10 cellular contexts compared by ENCODE assay signal in genomic region chr10:100654835-100655759, GRCh38.
DNase-seq lines count a peak whose midpoint lies in the region; ATAC-seq and TF ChIP-seq lines count a peak whose summit lies in the region.
"Had no signal": no experiment of that assay in that cellular context is flagged by ENCODE, and none has a peak within 500 bp of the region (broad histone marks: within the 10 kb centered on the region; RNA-seq: fewer than 3 reads in every experiment).

No MANE protein-coding gene starts in this region.

- peaks cover 24% of the 10 kb centered on the region for H3K4me1 ChIP-seq in ectodermal cell (ENCODE audit: control insufficient read depth, insufficient read depth, low read length)
- peaks cover 2% of the 10 kb centered on the region in 2 experiments for H3K4me1 ChIP-seq in trophoblast cell (ENCODE audit: control insufficient read depth in 1 of 2, insufficient read depth in 2 of 2, low read length in 2 of 2)
- peaks cover 0 to 17% of the 10 kb centered on the region in 2 donors for H3K4me1 ChIP-seq in thyroid gland

- H3K36me3 ChIP-seq in H7 (replicated peaks; ENCODE audit: control insufficient read depth, insufficient read depth, low read length) (no peaks in the 10 kb centered on the region), ectodermal cell (ENCODE audit: control insufficient read depth, insufficient read depth, low read length) (no peaks in the 10 kb centered on the region), trophoblast cell (ENCODE audit: control insufficient read depth in 1 of 2, insufficient read depth in 2 of 2, low read length in 2 of 2) (no peaks in the 10 kb centered on the region), thyroid gland (no peaks in the 10 kb centered on the region)
- H3K36me3 ChIP-seq: pancreas, upper lobe of left lung had no signal

- H3K23ac ChIP-seq in trophoblast cell (ENCODE audit: low read length): no peak overlapping the region

- no peaks in the 10 kb centered on the region for H3K79me2 ChIP-seq in trophoblast cell (ENCODE audit: control insufficient read depth, insufficient read depth, low read length, poor library complexity)

- TF ChIP-seq CTCF in thyroid gland (IDR thresholded peaks at IDR 0.05): no peak

- DNase-seq in H7: peak; percentile 88
- no peak for DNase-seq in trophoblast cell
- DNase-seq in posterior vena cava (ENCODE audit: low spot score): no peak
- DNase-seq in thyroid gland: no peak

- no peak overlapping the region for H2AK5ac ChIP-seq in trophoblast cell (ENCODE audit: low read length)

- H4K8ac ChIP-seq in trophoblast cell (ENCODE audit: low read depth, low read length): no peak overlapping the region

- intact Hi-C loops in posterior vena cava (cut with DNase I) (no loop called here), thyroid gland (cut with DNase I) (no loop called here)

- no peak for TF ChIP-seq POLR2A in thyroid gland (IDR thresholded peaks at IDR 0.05)

- peak; percentile 26; the same call in 2 of the 3 replicates for ATAC-seq in SK-N-SH treated with all-trans-retinoic acid at 6 μM for 48 hours
- ATAC-seq in GM21367 (IDR thresholded peaks at IDR 0.05; ENCODE audit: unreplicated experiment): no peak
- no peak for ATAC-seq in HG02798 (IDR thresholded peaks at IDR 0.05; ENCODE audit: poor library complexity, unreplicated experiment)

- no peaks in the 10 kb centered on the region for H3K9me3 ChIP-seq in ectodermal cell (ENCODE audit: control insufficient read depth, low read length)
- H3K9me3 ChIP-seq in trophoblast cell (ENCODE audit: insufficient read depth, low read depth, low read length): peaks cover 12% of the 10 kb centered on the region
- H3K9me3 ChIP-seq in thyroid gland: no peaks in the 10 kb centered on the region
- H3K9me3 ChIP-seq: pancreas, upper lobe of left lung had no signal

- no peak overlapping the region for H2BK5ac ChIP-seq in trophoblast cell (ENCODE audit: low read depth, low read length, poor library complexity)

- H3K14ac ChIP-seq in trophoblast cell (ENCODE audit: low read length): no peak overlapping the region

- no peak overlapping the region for H2BK120ac ChIP-seq in trophoblast cell (ENCODE audit: insufficient read depth, low read length, poor library complexity)

- no peaks in the 10 kb centered on the region for H3K79me1 ChIP-seq in trophoblast cell (ENCODE audit: low read length)

- H3K4me2 ChIP-seq in trophoblast cell (ENCODE audit: low read length): peak overlapping the region; percentile 18

- H3K18ac ChIP-seq in trophoblast cell (ENCODE audit: low read length): no peak overlapping the region

- H3K4ac ChIP-seq in trophoblast cell (ENCODE audit: low read depth, low read length): no peak overlapping the region

- H3K27ac ChIP-seq in ectodermal cell (ENCODE audit: insufficient read depth, low read depth, low read length, poor library complexity, severe bottlenecking) (no peak overlapping the region), trophoblast cell (ENCODE audit: low read depth, low read length) (no peak overlapping the region), thyroid gland (no peak overlapping the region)
- H3K27ac ChIP-seq: pancreas, upper lobe of left lung had no signal

- WGBS in ectodermal cell, 2 experiments: 0 to 1% methylated on average over 61 of the region's 61 CpGs
- no CpG with 5 or more reads among the region's 61 CpGs for WGBS in trophoblast cell (ENCODE audit: extremely low coverage, insufficient coverage, insufficient read length)
- WGBS in thyroid gland, 2 donors: 3 to 4% methylated on average over 45 to 50 of the region's 61 CpGs

- H3K9ac ChIP-seq in trophoblast cell (ENCODE audit: low read length): no peak overlapping the region

- no peak overlapping the region for H2BK12ac ChIP-seq in trophoblast cell (ENCODE audit: low read length)

- H4K12ac ChIP-seq in trophoblast cell (ENCODE audit: low read depth, low read length): no peak overlapping the region

- H3K27me3 ChIP-seq in H7 (ENCODE audit: control insufficient read depth, insufficient read depth, low read length) (peaks cover 67% of the 10 kb centered on the region), ectodermal cell (ENCODE audit: control insufficient read depth, insufficient read depth, low read length, poor library complexity, severe bottlenecking) (peaks cover 83% of the 10 kb centered on the region), trophoblast cell (ENCODE audit: insufficient read depth, low read length) (peaks cover 69% of the 10 kb centered on the region), thyroid gland (peaks cover 46% of the 10 kb centered on the region)

- H4K91ac ChIP-seq in trophoblast cell (ENCODE audit: low read depth, low read length): no peak overlapping the region

- H2AFZ ChIP-seq in trophoblast cell (ENCODE audit: insufficient read depth, low read length, poor library complexity): no peak overlapping the region

- H3K4me3 ChIP-seq in H7 (ENCODE audit: insufficient read depth, low read depth, low read length) (peak overlapping the region; percentile 54), ectodermal cell (ENCODE audit: insufficient read depth, low read depth, low read length) (peak overlapping the region; percentile 33), trophoblast cell (ENCODE audit: low read depth, low read length) (no peak overlapping the region), thyroid gland (replicated peaks in 1 of 3) (no peak overlapping the region)

TF ChIP-seq in SK-N-SH treated with all-trans-retinoic acid at 6 μM for 48 hours, 23 proteins besides CTCF, POLR2A, EP300 and RAD21:
- TF ChIP-seq PPARA (CRISPR knock-in tag; IDR thresholded peaks at IDR 0.05; ENCODE audit: borderline replicate concordance): no peak
- no peak for TF ChIP-seq TCF4 (CRISPR knock-in tag; IDR thresholded peaks at IDR 0.05; ENCODE audit: borderline replicate concordance)
- TF ChIP-seq SNAI2 (CRISPR knock-in tag; IDR thresholded peaks at IDR 0.05): no peak
- no peak for TF ChIP-seq CREB5 (CRISPR knock-in tag; IDR thresholded peaks at IDR 0.05; ENCODE audit: low read depth)
- TF ChIP-seq TSHZ2 (CRISPR knock-in tag; IDR thresholded peaks at IDR 0.05): no peak
- TF ChIP-seq ISL1 (CRISPR knock-in tag; IDR thresholded peaks at IDR 0.05): no peak

Comparison
In these comparisons a context has a peak if more than half of its experiments do, and no peak if none do; other contexts are left out.
1. H3K4me3 ChIP-seq: peak in H7 (single experiment) and ectodermal cell (single experiment); none in trophoblast cell (single experiment) and thyroid gland (0 of 3).